33 cellular contexts compared by ENCODE assay signal in genomic region chr16:21208831-21209230, GRCh38. TPM values are rescaled to one million over a fixed set of nuclear protein-coding genes. Genes with fewer than 3 reads are reported as not detected.
"Had no signal": no experiment of that assay in that cellular context is flagged by ENCODE, and none has a peak within 500 bp of the region (broad histone marks: within the 10 kb centered on the region; RNA-seq: fewer than 3 reads in every experiment).

No MANE protein-coding gene starts in this region.

- DNase-seq: activated CD4-positive, alpha-beta memory T cell treated with anti-CD3 and anti-CD28 coated beads for 36 hours; activated CD4-positive, alpha-beta T cell treated with anti-CD3 and anti-CD28 coated beads for 36 hours; activated CD4-positive, alpha-beta T cell treated with anti-CD3 and anti-CD28 coated beads, Interleukin-2, amount 10 ng/mL, durations not matched to agents 24 days and 14 days; activated CD4-positive, CD25-positive, alpha-beta regulatory T cell; activated CD4-positive, CD25-positive, alpha-beta regulatory T cell treated with anti-CD3 and anti-CD28 coated beads, Interleukin-2, amount 50 U/mL, for 72 hours; activated CD8-positive, alpha-beta memory T cell treated with anti-CD3 and anti-CD28 coated beads, Interleukin-2, amount 10 ng/mL, durations not matched to agents 7 days and 5 days; activated CD8-positive, alpha-beta memory T cell treated with anti-CD3 and anti-CD28 coated beads, Interleukin-2, amount 50 U/mL, for 4 hours; activated CD8-positive, alpha-beta T cell treated with anti-CD3 and anti-CD28 coated beads, Interleukin-2, amount 10 ng/mL, durations not matched to agents 7 days and 5 days; activated gamma-delta T cell; activated naive CD4-positive, alpha-beta T cell; activated naive CD4-positive, alpha-beta T cell treated with anti-CD3 and anti-CD28 coated beads, Interleukin-2, amount 10 ng/mL, durations not matched to agents 7 days and 5 days; activated naive CD8-positive, alpha-beta T cell treated with anti-CD3 and anti-CD28 coated beads, Interleukin-2, amount 10 ng/mL, durations not matched to agents 7 days and 5 days; activated T-cell treated with anti-CD3 and anti-CD28 coated beads, Interleukin-2, amount 50 U/mL, for 1 hour; activated T-cell treated with anti-CD3 and anti-CD28 coated beads, Interleukin-2, amount 50 U/mL, for 48 hours; colonic mucosa; effector CD8-positive, alpha-beta T cell; esophagus squamous epithelium; foreskin melanocyte; heart right ventricle; T-helper 2 cell had no signal

RNA-seq across cellular contexts. Expression of gene ZP2, which starts 2.5 kb away (rescaled TPM):
- total RNA-seq: activated CD4-positive, alpha-beta memory T cell treated with anti-CD3 and anti-CD28 coated beads for 36 hours; activated CD4-positive, alpha-beta T cell treated with anti-CD3 and anti-CD28 coated beads for 36 hours; activated CD4-positive, alpha-beta T cell treated with anti-CD3 and anti-CD28 coated beads, Interleukin-2, amount 10 ng/mL, durations not matched to agents 24 days and 14 days; activated CD8-positive, alpha-beta memory T cell treated with anti-CD3 and anti-CD28 coated beads for 36 hours; activated CD8-positive, alpha-beta memory T cell treated with anti-CD3 and anti-CD28 coated beads, Interleukin-2, amount 10 ng/mL, durations not matched to agents 7 days and 5 days; activated CD8-positive, alpha-beta T cell treated with anti-CD3 and anti-CD28 coated beads, Interleukin-2, amount 10 ng/mL, durations not matched to agents 7 days and 5 days; activated naive CD4-positive, alpha-beta T cell treated with anti-CD3 and anti-CD28 coated beads, Interleukin-2, amount 50 U/mL, for 72 hours; activated naive CD8-positive, alpha-beta T cell treated with anti-CD3 and anti-CD28 coated beads, Interleukin-2, amount 10 ng/mL, durations not matched to agents 7 days and 5 days; activated T-helper 1 cell treated with anti-CD3 and anti-CD28 coated beads, Interleukin-12 subunit alpha, Interleukin-12 subunit beta, Interleukin-2, Interleukin-4 antibody, amounts not matched to agents 30 ng/mL and 10 ng/mL and 1 ng/mL, durations not matched to agents 14 hours and 24 hours and 36 hours; activated T-helper 2 cell treated with anti-CD3 and anti-CD28 coated beads, Interferon-gamma antibody, Interleukin-2, Interleukin-4, amounts not matched to agents 10 μg/mL and 5 μg/mL and 100 μg/mL, durations not matched to agents 14 hours and 24 hours and 36 hours; ascending aorta; breast epithelium; cardiac muscle cell; dermis microvascular lymphatic vessel endothelial cell; endothelial cell of umbilical vein; esophagus squamous epithelium; fibroblast of lung; fibroblast of villous mesenchyme; gastroesophageal sphincter; glomerular endothelial cell; heart right ventricle had no signal

RNA-seq across cellular contexts. Expression of gene ANKS4B, which starts 24.7 kb away (rescaled TPM):
- total RNA-seq: activated CD4-positive, alpha-beta memory T cell treated with anti-CD3 and anti-CD28 coated beads for 36 hours; activated CD4-positive, alpha-beta T cell treated with anti-CD3 and anti-CD28 coated beads for 36 hours; activated CD4-positive, alpha-beta T cell treated with anti-CD3 and anti-CD28 coated beads, Interleukin-2, amount 10 ng/mL, durations not matched to agents 24 days and 14 days; activated CD8-positive, alpha-beta memory T cell treated with anti-CD3 and anti-CD28 coated beads for 36 hours; activated CD8-positive, alpha-beta memory T cell treated with anti-CD3 and anti-CD28 coated beads, Interleukin-2, amount 10 ng/mL, durations not matched to agents 7 days and 5 days; activated CD8-positive, alpha-beta T cell treated with anti-CD3 and anti-CD28 coated beads, Interleukin-2, amount 10 ng/mL, durations not matched to agents 7 days and 5 days; activated naive CD4-positive, alpha-beta T cell treated with anti-CD3 and anti-CD28 coated beads, Interleukin-2, amount 50 U/mL, for 72 hours; activated naive CD8-positive, alpha-beta T cell treated with anti-CD3 and anti-CD28 coated beads, Interleukin-2, amount 10 ng/mL, durations not matched to agents 7 days and 5 days; activated T-helper 1 cell treated with anti-CD3 and anti-CD28 coated beads, Interleukin-12 subunit alpha, Interleukin-12 subunit beta, Interleukin-2, Interleukin-4 antibody, amounts not matched to agents 30 ng/mL and 10 ng/mL and 1 ng/mL, durations not matched to agents 14 hours and 24 hours and 36 hours; activated T-helper 2 cell treated with anti-CD3 and anti-CD28 coated beads, Interferon-gamma antibody, Interleukin-2, Interleukin-4, amounts not matched to agents 10 μg/mL and 5 μg/mL and 100 μg/mL, durations not matched to agents 14 hours and 24 hours and 36 hours; ascending aorta; cardiac muscle cell; dermis microvascular lymphatic vessel endothelial cell; endothelial cell of umbilical vein; esophagus squamous epithelium; fibroblast of lung; fibroblast of villous mesenchyme; gastroesophageal sphincter; glomerular endothelial cell; heart right ventricle had no signal

RNA-seq across cellular contexts. Expression of gene DNAH3, which starts 58.2 kb away (rescaled TPM):
- total RNA-seq: activated CD4-positive, alpha-beta memory T cell treated with anti-CD3 and anti-CD28 coated beads for 36 hours; activated CD4-positive, alpha-beta T cell treated with anti-CD3 and anti-CD28 coated beads for 36 hours; activated CD4-positive, alpha-beta T cell treated with anti-CD3 and anti-CD28 coated beads, Interleukin-2, amount 10 ng/mL, durations not matched to agents 24 days and 14 days; activated CD8-positive, alpha-beta T cell treated with anti-CD3 and anti-CD28 coated beads, Interleukin-2, amount 10 ng/mL, durations not matched to agents 7 days and 5 days; activated naive CD4-positive, alpha-beta T cell treated with anti-CD3 and anti-CD28 coated beads, Interleukin-2, amount 50 U/mL, for 72 hours; activated naive CD8-positive, alpha-beta T cell treated with anti-CD3 and anti-CD28 coated beads, Interleukin-2, amount 10 ng/mL, durations not matched to agents 7 days and 5 days; activated T-helper 1 cell treated with anti-CD3 and anti-CD28 coated beads, Interleukin-12 subunit alpha, Interleukin-12 subunit beta, Interleukin-2, Interleukin-4 antibody, amounts not matched to agents 30 ng/mL and 10 ng/mL and 1 ng/mL, durations not matched to agents 14 hours and 24 hours and 36 hours; endothelial cell of umbilical vein; fibroblast of lung; glomerular endothelial cell had no signal
